25 cellular contexts compared by ENCODE assay signal in the genomic region with DNA sequence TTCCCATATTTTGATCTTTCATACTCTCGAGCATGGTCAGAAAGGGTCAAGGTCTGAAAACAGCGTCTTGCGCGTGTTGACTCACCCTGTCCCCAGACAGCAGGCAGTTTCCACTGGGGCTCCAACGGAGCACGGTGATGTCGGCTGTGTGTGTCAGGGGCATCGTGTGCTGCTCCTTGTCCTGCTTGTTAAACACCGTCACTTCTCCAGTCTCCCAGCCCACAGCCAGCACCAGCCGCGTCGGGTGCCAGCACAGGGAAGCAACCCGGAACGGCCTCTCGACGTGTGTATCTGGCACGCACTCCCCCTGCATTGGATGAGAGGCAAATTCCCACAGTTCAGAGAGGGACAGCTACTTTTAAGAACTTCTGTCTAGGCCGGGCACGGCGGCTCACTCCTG.
"Had no signal": no experiment of that assay in that cellular context is flagged by ENCODE, and none has a peak within 500 bp of the region (broad histone marks: within the 10 kb centered on the region; RNA-seq: fewer than 3 reads in every experiment).

No MANE protein-coding gene starts in this region.

- H3K9ac ChIP-seq: parathyroid adenoma had no signal

- H3K27ac Mint-ChIP-seq: mesothelial cell of epicardium; natural killer cell; stimulated activated naive B cell treated with anti-CD40 and anti-IgM and Interleukin-4, amounts not matched to agents 10 μg/mL and 1 μg/mL and 100 μg/mL, for 72 hours; stimulated activated naive CD8-positive, alpha-beta T cell treated with anti-CD3 and anti-CD28 coated beads, Interleukin-15, Interleukin-2, amounts not matched to agents 100 ng/mL and 50 ng/mL, for 24 hours; type B pancreatic cell had no signal

- H3K27me3 Mint-ChIP-seq: naive B cell; stimulated activated naive B cell treated with anti-CD40 and anti-IgM and Interleukin-4, amounts not matched to agents 10 μg/mL and 1 μg/mL and 100 μg/mL, for 72 hours; stimulated activated naive CD8-positive, alpha-beta T cell treated with anti-CD3 and anti-CD28 coated beads, Interleukin-15, Interleukin-2, amounts not matched to agents 100 ng/mL and 50 ng/mL, for 24 hours; type B pancreatic cell had no signal

- H3K4me3 Mint-ChIP-seq: mesothelial cell of epicardium; naive B cell; natural killer cell; nephron progenitor cell; stimulated activated naive B cell treated with anti-CD40 and anti-IgM and Interleukin-4, amounts not matched to agents 10 μg/mL and 1 μg/mL and 100 μg/mL, for 72 hours; stimulated activated naive CD8-positive, alpha-beta T cell treated with anti-CD3 and anti-CD28 coated beads, Interleukin-15, Interleukin-2, amounts not matched to agents 100 ng/mL and 50 ng/mL, for 24 hours; type B pancreatic cell had no signal

- H3K9me3 ChIP-seq: heart right ventricle, right atrium auricular region, suprapubic skin, thoracic aorta, tibial nerve had no signal

- H3K36me3 ChIP-seq: thoracic aorta had no signal

- H3K4me1 ChIP-seq: heart right ventricle, parathyroid adenoma, right atrium auricular region, suprapubic skin, tibial nerve had no signal

- H2AFZ ChIP-seq: hepatocyte, parathyroid adenoma had no signal

- H3K27ac ChIP-seq: heart right ventricle, hepatocyte, parathyroid adenoma, right atrium auricular region, skin epidermis, suprapubic skin, thoracic aorta, tibial nerve had no signal

- H3K36me3 Mint-ChIP-seq: naive B cell, natural killer cell had no signal

- H3K4me2 ChIP-seq: hepatocyte had no signal

- H3K4me3 ChIP-seq: heart right ventricle, hepatocyte, lung, right atrium auricular region, skin epidermis, suprapubic skin, thoracic aorta, tibial nerve had no signal

- ATAC-seq: heart right ventricle; left ventricle myocardium superior; natural killer cell; sciatic nerve; stimulated activated naive B cell treated with anti-CD40 and anti-IgM and Interleukin-4, amounts not matched to agents 10 μg/mL and 1 μg/mL and 100 μg/mL, for 72 hours had no signal

- H3K27me3 ChIP-seq: heart right ventricle, hepatocyte, right atrium auricular region, suprapubic skin, tibial nerve had no signal

- DNase-seq: heart right ventricle; islet precursor cell; left ventricle myocardium superior; mesendoderm; naive B cell; natural killer cell; nephron progenitor cell; nucleus accumbens; stimulated activated CD4-positive, alpha-beta T cell treated with anti-CD3 and anti-CD28 coated beads, Interleukin-12 subunit alpha, Interleukin-12 subunit beta, amount 100 ng/mL, for 4 hours; stimulated activated CD4-positive, alpha-beta T cell treated with anti-CD3 and anti-CD28 coated beads, Interleukin-15, amount 100 ng/mL, for 24 hours; stimulated activated CD4-positive, alpha-beta T cell treated with anti-CD3 and anti-CD28 coated beads, Interleukin-2, amount 100 ng/mL, for 24 hours; stimulated activated CD4-positive, alpha-beta T cell treated with anti-CD3 and anti-CD28 coated beads, Interleukin-4, amount 100 ng/mL, for 1 hour; stimulated activated naive B cell treated with anti-CD40 and anti-IgM and Interleukin-4, amounts not matched to agents 10 μg/mL and 1 μg/mL and 100 μg/mL, for 72 hours had no signal

- H3K4me1 Mint-ChIP-seq: mesothelial cell of epicardium, natural killer cell had no signal

- H3K9me3 Mint-ChIP-seq: naive B cell; natural killer cell; stimulated activated naive B cell treated with anti-CD40 and anti-IgM and Interleukin-4, amounts not matched to agents 10 μg/mL and 1 μg/mL and 100 μg/mL, for 72 hours; stimulated activated naive CD8-positive, alpha-beta T cell treated with anti-CD3 and anti-CD28 coated beads, Interleukin-15, Interleukin-2, amounts not matched to agents 100 ng/mL and 50 ng/mL, for 24 hours; type B pancreatic cell had no signal
